Comparison of ENCODE assay signal across 18 cellular contexts in the genomic region with DNA sequence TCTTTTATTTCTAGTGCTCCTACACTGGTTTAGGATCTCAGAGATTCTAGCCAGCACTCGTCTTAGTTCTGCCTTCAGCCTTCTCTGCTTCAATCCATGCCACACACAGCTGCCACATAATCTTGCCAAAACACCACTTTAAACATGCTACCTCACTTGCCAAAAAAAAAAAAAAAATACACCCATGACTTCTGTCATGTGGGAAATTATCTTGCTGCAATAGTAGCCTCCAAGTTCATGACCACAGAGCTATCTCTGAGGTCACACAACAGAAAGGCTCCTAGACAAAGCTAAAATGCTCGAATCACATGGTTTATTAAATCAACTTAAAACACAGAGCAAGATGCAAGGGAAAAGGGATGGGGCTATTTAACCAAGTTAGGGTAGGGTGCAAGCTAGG. TPM values are rescaled to one million over a fixed set of nuclear protein-coding genes. Genes with fewer than 3 reads are reported as not detected.
DNase-seq lines count a peak whose midpoint lies in the region; ATAC-seq, FAIRE-seq and TF ChIP-seq lines count a peak whose summit lies in the region.
"Had no signal": no experiment of that assay in that cellular context is flagged by ENCODE, and none has a peak within 500 bp of the region (broad histone marks: within the 10 kb centered on the region; RNA-seq: fewer than 3 reads in every experiment).

No MANE protein-coding gene starts in this region.

- H4K20me1 ChIP-seq in K562 (replicated peaks; ENCODE audit: control insufficient read depth, insufficient read depth, low read length), result no peaks in the 10 kb centered on the region

- no peak for DNase-seq in A549 (ENCODE audit: low read depth in 1 of 2, low spot score in 1 of 2)
- no peak for DNase-seq in HTR-8/SVneo (ENCODE audit: insufficient read length, low spot score)
- DNase-seq in K562 (ENCODE audit: extremely low read depth in 1 of 4, low spot score in 3 of 4), result no peak
- DNase-seq in myocyte (ENCODE audit: low read depth), result peak; percentile 70
- DNase-seq in KBM-7, result no peak
- DNase-seq in gastrocnemius medialis, result no peak
- no peak for DNase-seq in omental fat pad (ENCODE audit: low spot score)
- DNase-seq: BE2C; CD4-positive, alpha-beta memory T cell; DMS153; DND-41; GDM1; HCEC 1CT; HFFc6 had no signal

- WGBS in A549 (ENCODE audit: missing lambda C conversion rate), result 50% methylated on average over 2 of the region's 2 CpGs
- 0% methylated on average over 2 of the region's 2 CpGs for WGBS in K562 (ENCODE audit: insufficient coverage, low coverage, missing lambda C conversion rate)

- FAIRE-seq in A549 (lab: Jason Lieb, UNC) (peak; percentile 68), HTR-8/SVneo (lab: Jason Lieb, UNC) (peak; percentile 42), K562 (lab: Jason Lieb, UNC) (no peak)
- FAIRE-seq: D721Med, GM12892, H1 had no signal

- no peaks in the 10 kb centered on the region for H3K79me2 ChIP-seq in K562 (ENCODE audit: control insufficient read depth, insufficient read depth, low read length)

- TF ChIP-seq EP300 in A549 (IDR thresholded peaks at IDR 0.05) (no peak), K562 (IDR thresholded peaks at IDR 0.05; ENCODE audit: low read length) (no peak)

- no peak overlapping the region for H3K9ac ChIP-seq in K562 (ENCODE audit: insufficient read depth in 1 of 2, low read depth in 2 of 2, low read length in 2 of 2)

- H3K27me3 ChIP-seq in K562 (ENCODE audit: control insufficient read depth in 2 of 2, insufficient read depth in 2 of 2, low read length in 2 of 2) (peaks cover 18 to 20% of the 10 kb centered on the region in 2 experiments; a peak in 3 of 5 replicates), gastrocnemius medialis (peaks cover 0 to 8% (median 3%) of the 10 kb centered on the region in 3 donors)

- H3K9me1 ChIP-seq in K562 (ENCODE audit: control insufficient read depth, insufficient read depth, low read length), result no peaks in the 10 kb centered on the region

- H3K4me2 ChIP-seq in A549 (no peak overlapping the region), K562 (ENCODE audit: insufficient read depth, low read length) (no peak overlapping the region)

- no peak for TF ChIP-seq RAD21 in A549 (conservative IDR thresholded peaks at IDR 0.05 in 1 of 2, IDR thresholded peaks at IDR 0.05 in 1 of 2)
- TF ChIP-seq RAD21 in K562 (CRISPR knock-in tag; conservative IDR thresholded peaks at IDR 0.05 in 1 of 2, IDR thresholded peaks at IDR 0.05 in 1 of 2), result no peak

- POLR2A ChIA-PET in A549 (lab: Yijun Ruan, JAX), result no interaction called here
- POLR2A ChIA-PET in K562 (lab: Yijun Ruan, JAX), result no interaction called here

- no peak overlapping the region for H2AFZ ChIP-seq in K562 (ENCODE audit: low read depth, low read length)

- H3K4me3 ChIP-seq in A549 (no peak overlapping the region), K562 (no peak overlapping the region), gastrocnemius medialis (no peak overlapping the region)

- no TSS peak for BruUV-seq in K562 (replicated peaks; lab: Mats Ljungman, UMichigan)

- TF ChIP-seq POLR2A in A549 (IDR thresholded peaks at IDR 0.05; ENCODE audit: low read length), result no peak
- no peak for TF ChIP-seq POLR2A in K562 (conservative IDR thresholded peaks at IDR 0.05)
- TF ChIP-seq POLR2A in gastrocnemius medialis (IDR thresholded peaks at IDR 0.05), result no peak

- no peaks in the 10 kb centered on the region for H3K36me3 ChIP-seq in K562 (ENCODE audit: control insufficient read depth, insufficient read depth, low read length)
- no peaks in the 10 kb centered on the region for H3K36me3 ChIP-seq in gastrocnemius medialis
- H3K36me3 ChIP-seq: BE2C had no signal

- no peak overlapping the region for H3K27ac ChIP-seq in A549
- H3K27ac ChIP-seq in K562 (ENCODE audit: extremely low read depth, low read depth, low read length), result no peak overlapping the region
- H3K27ac ChIP-seq in gastrocnemius medialis, result no peak overlapping the region
- H3K27ac ChIP-seq: C4-2B had no signal

- ATAC-seq in A549, result 0 out of 6 replicates have a peak, but pooled peaks of 1 of the 2 experiments have one; percentile 32
- no peak for ATAC-seq in K562
- no peak for ATAC-seq in gastrocnemius medialis
- ATAC-seq in omental fat pad (ENCODE audit: low FRiP score), result no peak

- H3K4me1 ChIP-seq in A549 (no peaks in the 10 kb centered on the region), K562 (replicated peaks in 1 of 2; ENCODE audit: control insufficient read depth in 2 of 2, insufficient read depth in 2 of 2, low read length in 2 of 2) (peaks cover 0 to 2% of the 10 kb centered on the region in 2 experiments; a peak in 1 of 5 replicates), gastrocnemius medialis (no peaks in the 10 kb centered on the region)

- CTCF ChIA-PET in A549 (lab: Yijun Ruan, JAX) (interaction anchor here (0.6 to 4.4 kb wide), 8 partner anchors 8 to 572 kb away, joined by 3 to 30 read pairs (median 3); no protein-coding TSS in a partner anchor), K562 (lab: Yijun Ruan, JAX; ENCODE audit: low intra/inter-chr PET ratio) (no interaction called here)

- intact Hi-C loops in K562 (cut with micrococcal nuclease), result no loop called here
- intact Hi-C loops in gastrocnemius medialis (cut with DNase I; ENCODE audit: low total_unique reads), result no loop called here

- TF ChIP-seq CTCF in A549 (IDR thresholded peaks at IDR 0.05), result no peak
- TF ChIP-seq CTCF in K562 (IDR thresholded peaks at IDR 0.05 in 2 of 3, conservative IDR thresholded peaks at IDR 0.05 in 1 of 3; ENCODE audit: insufficient read depth in 2 of 3, low read depth in 1 of 3, low read length in 3 of 3), result no peak
- no peak for TF ChIP-seq CTCF in gastrocnemius medialis (IDR thresholded peaks at IDR 0.05 in 4 of 5, conservative IDR thresholded peaks at IDR 0.05 in 1 of 5)
- TF ChIP-seq CTCF in omental fat pad (IDR thresholded peaks at IDR 0.05), result no peak

- in situ Hi-C loops in K562 (cut with MboI), result no loop called here
- in situ Hi-C loops in KBM-7 (cut with MboI; ENCODE audit: low pct_unique_long_range_greater_than_20kb, low sequenced_read_pairs), result no loop called here
- in situ Hi-C loops in gastrocnemius medialis (cut with MboI; ENCODE audit: low sequenced_read_pairs in 4 of 4), result no loop called here

- no peaks in the 10 kb centered on the region for H3K9me3 ChIP-seq in A549
- no peaks in the 10 kb centered on the region for H3K9me3 ChIP-seq in K562 (replicated peaks; ENCODE audit: control insufficient read depth, insufficient read depth, low read depth, low read length)
- H3K9me3 ChIP-seq in gastrocnemius medialis, result no peaks in the 10 kb centered on the region
- H3K9me3 ChIP-seq: BE2C had no signal

TF ChIP-seq in A549, 52 proteins besides CTCF, POLR2A, EP300 and RAD21 (continues in another document):
- TF ChIP-seq POLR2AphosphoS2 (conservative IDR thresholded peaks at IDR 0.05; ENCODE audit: low read length) (no peak), EHF (CRISPR knock-in tag; IDR thresholded peaks at IDR 0.05) (no peak), HEYL (CRISPR knock-in tag; IDR thresholded peaks at IDR 0.05) (no peak), MAZ (IDR thresholded peaks at IDR 0.05; ENCODE audit: borderline replicate concordance, low read depth, low read length) (no peak), FOXS1 (CRISPR knock-in tag; IDR thresholded peaks at IDR 0.05) (no peak), ZNF302 (CRISPR knock-in tag; IDR thresholded peaks at IDR 0.05) (no peak), ZSCAN20 (CRISPR knock-in tag; IDR thresholded peaks at IDR 0.05) (no peak)

TF ChIP-seq in K562, 482 proteins besides CTCF, POLR2A, EP300 and RAD21 (continues in another document):
- TF ChIP-seq, protein P1, sequence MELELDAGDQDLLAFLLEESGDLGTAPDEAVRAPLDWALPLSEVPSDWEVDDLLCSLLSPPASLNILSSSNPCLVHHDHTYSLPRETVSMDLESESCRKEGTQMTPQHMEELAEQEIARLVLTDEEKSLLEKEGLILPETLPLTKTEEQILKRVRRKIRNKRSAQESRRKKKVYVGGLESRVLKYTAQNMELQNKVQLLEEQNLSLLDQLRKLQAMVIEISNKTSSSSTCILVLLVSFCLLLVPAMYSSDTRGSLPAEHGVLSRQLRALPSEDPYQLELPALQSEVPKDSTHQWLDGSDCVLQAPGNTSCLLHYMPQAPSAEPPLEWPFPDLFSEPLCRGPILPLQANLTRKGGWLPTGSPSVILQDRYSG (tag; conservative IDR thresholded peaks at IDR 0.05; ENCODE audit: low read depth), result no peak
- no peak for TF ChIP-seq NCOA4 (IDR thresholded peaks at IDR 0.05; ENCODE audit: partially characterized antibody)
- no peak for TF ChIP-seq SIN3A (IDR thresholded peaks at IDR 0.05; ENCODE audit: borderline replicate concordance in 2 of 2, control insufficient read depth in 1 of 2, low read depth in 2 of 2, low read length in 2 of 2)
- peak; percentile 72 for TF ChIP-seq CBFA2T3 (IDR thresholded peaks at IDR 0.05)
- no peak for TF ChIP-seq RBM14 (IDR thresholded peaks at IDR 0.05; ENCODE audit: borderline replicate concordance, insufficient read depth, low read depth, low read length)

RNA-seq across cellular contexts. Expression of gene FZD2, which starts 18.1 kb away (rescaled TPM):
- polyA plus RNA-seq in A549 (2011; rRNA removed) (25.8 and 26.9 TPM in 2 replicates), A549 (2017; fragmentation: RNase III; extraction: RNeasy Plus Mini Kit Qiagen cat#74134 plus additional on column Dnase treatment) (42.0 to 62.4 TPM (median 54.9 TPM) in 3 replicates), K562 (2011; rRNA removed) (1.8 and 3.1 TPM in 2 replicates), K562 (2014; fragmentation: Illumina TruSeq; extraction: Trizol) (0.31 and 1.5 TPM in 2 replicates), K562 (2014; fragmentation: Nextera tagmentation; extraction: Ambion mirVana) (under 1 TPM in 1 of 2 experiments, not detected in 1; 0.03 TPM), K562 (2014; rRNA removed) (2.1 and 4.5 TPM in 2 replicates)
- polyA plus RNA-seq in A549 (2012; cell fraction: cytosol; rRNA removed), result 61.7 and 106 TPM in 2 replicates
- 144 and 234 TPM in 2 replicates for polyA plus RNA-seq in A549 (2012; cell fraction: nucleus; rRNA removed)
- polyA minus RNA-seq in A549 (2011; rRNA and poly(A)+ RNA removed), result 33.1 and 61.1 TPM in 2 replicates
- 1.3 and 4.1 TPM in 2 replicates for total RNA-seq in K562 (2011; cell fraction: chromatin; rRNA removed; ENCODE audit: low replicate concordance)
- 7.2 and 8.2 TPM in 2 replicates for total RNA-seq in K562 (2011; cell fraction: nucleolus; rRNA removed)
- 2.8 and 3.5 TPM in 2 replicates for total RNA-seq in K562 (2011; cell fraction: nucleoplasm; rRNA removed)
- total RNA-seq in K562 (2014; rRNA removed) (1.1 and 1.2 TPM in 2 replicates), K562 (2014; rRNA removed; fragmentation: Illumina TruSeq; extraction: Trizol) (0.10 and 0.11 TPM in 2 replicates), K562 (2015; rRNA removed; fragmentation: Illumina TruSeq; extraction: Trizol) (0.68 and 1.1 TPM in 2 replicates), K562 (2021) (3.5 and 3.7 TPM in 2 replicates), myocyte (15.5 and 18.5 TPM in 2 replicates), gastrocnemius medialis (under 1 TPM in 3 of 4 donors, not detected in 1; 0.31 to 0.68 (median 0.58) TPM), omental fat pad (1 to 10 TPM in 3 of 4 donors, under 1 TPM in 1; 0.74 to 2.4 (median 2.0) TPM)
- 6.1 and 11.5 TPM in 2 replicates for polyA plus RNA-seq in K562 (2011; cell fraction: cytosol; rRNA removed)
- polyA plus RNA-seq in K562 (2011; cell fraction: nucleus; rRNA removed), result 4.8 and 5.5 TPM in 2 replicates
- polyA plus RNA-seq in K562 (2012), result 2.8 and 5.2 TPM in 2 replicates
- polyA minus RNA-seq in K562 (2011; rRNA and poly(A)+ RNA removed), result 1.1 and 2.1 TPM in 2 replicates
- polyA minus RNA-seq in K562 (2011; cell fraction: cytosol; rRNA and poly(A)+ RNA removed), result 4.9 and 6.1 TPM in 2 replicates
- 2.3 and 3.8 TPM in 2 replicates for polyA minus RNA-seq in K562 (2011; cell fraction: nucleus; rRNA and poly(A)+ RNA removed)
- 40.5 TPM for polyA plus RNA-seq in myocyte (2012)
- total RNA-seq: CD4-positive, alpha-beta memory T cell had no signal
- polyA plus RNA-seq: CD4-positive, alpha-beta memory T cell had no signal
